ENCODE assay signal across 8 cellular contexts in the genomic region with DNA sequence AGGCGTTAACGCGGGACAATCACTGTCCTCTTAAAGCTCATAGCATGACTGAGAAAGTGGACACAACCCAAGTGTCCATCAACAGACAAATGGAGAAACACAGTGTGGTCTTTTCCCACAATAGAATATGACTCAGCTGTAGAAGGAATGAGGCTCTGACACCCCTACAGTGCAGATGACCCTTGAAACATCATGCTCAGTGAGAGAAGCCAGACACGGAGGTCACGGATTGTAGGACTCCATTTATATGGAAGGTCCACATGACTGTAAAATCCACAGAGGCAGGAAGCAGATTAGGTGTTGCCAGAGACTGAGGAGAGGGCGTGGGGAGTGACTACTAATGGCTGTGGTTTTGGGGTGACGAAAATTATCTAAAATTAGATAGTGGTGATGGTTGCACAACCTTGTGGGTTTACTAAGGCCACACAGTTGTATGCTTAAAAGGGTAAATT.
DNase-seq lines count a peak whose midpoint lies in the region; ATAC-seq lines count a peak whose summit lies in the region.

No MANE protein-coding gene starts in this region.

- peak; percentile 67 to 85 for ATAC-seq in activated CD4-positive, CD25-positive, alpha-beta regulatory T cell treated with anti-CD3 and anti-CD28 coated beads, Interleukin-2, amount 50 U/mL, for 24 hours

- DNase-seq in activated CD4-positive, CD25-positive, alpha-beta regulatory T cell (lab: John Stamatoyannopoulos, UW): no peak
- DNase-seq in Kasumi-1 (lab: John Stamatoyannopoulos, UW): peak; percentile 43 to 54
- DNase-seq in astrocyte of the hippocampus (ENCODE audit: low read depth, low spot score): peak; percentile 37
- DNase-seq in non-pigmented ciliary epithelial cell (ENCODE audit: low read depth): peak; percentile 66
- DNase-seq in D341Med (ENCODE audit: low spot score): no peak
- DNase-seq in COR-L47 (lab: John Stamatoyannopoulos, UW): no peak
- no peak for DNase-seq in NCI-H524 treated with DMSO at 0.1 percent for 48 hours (lab: John Stamatoyannopoulos, UW)

Comparison
In these comparisons a context has a peak if more than half of its experiments do, and no peak if none do; other contexts are left out.
1. DNase-seq: peak in Kasumi-1 (2 of 2), astrocyte of the hippocampus (single experiment) and non-pigmented ciliary epithelial cell (single experiment); none in activated CD4-positive, CD25-positive, alpha-beta regulatory T cell (0 of 4), D341Med (single experiment), COR-L47 (single experiment) and NCI-H524 treated with DMSO at 0.1 percent for 48 hours (single experiment).